ENCODE assay signal across 2 cellular contexts in the genomic region with DNA sequence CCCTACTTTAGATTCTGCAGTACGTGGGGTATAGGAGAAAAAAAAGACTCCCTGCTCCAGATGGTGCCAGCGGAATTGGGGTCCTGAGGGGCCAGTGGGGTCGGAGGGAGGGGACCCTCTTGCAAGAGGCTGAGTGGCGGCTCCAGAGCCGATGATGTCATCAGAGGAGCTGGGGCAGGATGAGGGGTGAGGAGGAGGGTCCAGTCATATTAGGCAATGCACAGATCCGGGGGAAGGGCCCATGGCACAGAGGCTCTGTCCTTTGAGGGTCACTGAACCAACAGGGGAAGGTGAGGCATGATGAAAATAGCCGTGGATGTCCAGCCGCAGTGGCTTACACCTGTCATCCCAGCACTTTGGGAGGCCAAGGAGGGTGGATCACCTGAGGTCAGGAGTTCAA. TPM values are rescaled to one million over a fixed set of nuclear protein-coding genes. Genes with fewer than 3 reads are reported as not detected.
"Had no signal": no experiment of that assay in that cellular context is flagged by ENCODE, and none has a peak within 500 bp of the region (broad histone marks: within the 10 kb centered on the region; RNA-seq: fewer than 3 reads in every experiment).

No MANE protein-coding gene starts in this region.

RNA-seq across cellular contexts. Expression of gene CCDC201, which starts 19.4 kb away (rescaled TPM):
- total RNA-seq: G401, GM12878 had no signal

RNA-seq across cellular contexts. Expression of gene IGFBP1, which starts 34.8 kb away (rescaled TPM):
- total RNA-seq: G401 had no signal
- polyA plus RNA-seq: GM12878 had no signal
